8 cellular contexts compared by ENCODE assay signal in genomic region chr19:6355321-6356040, GRCh38. TPM values are rescaled to one million over a fixed set of nuclear protein-coding genes. Genes with fewer than 3 reads are reported as not detected.
"Had no signal": no experiment of that assay in that cellular context is flagged by ENCODE, and none has a peak within 500 bp of the region (broad histone marks: within the 10 kb centered on the region; RNA-seq: fewer than 3 reads in every experiment).

No MANE protein-coding gene starts in this region.

RNA-seq across cellular contexts. Expression of gene ACER1, which starts 22.1 kb away (rescaled TPM):
- total RNA-seq: temporal lobe, thoracic aorta, tibial nerve, upper lobe of left lung, upper lobe of right lung, ureter, urinary bladder, vagina had no signal
